In genomic region chr4:40840985-40841571, GRCh38 we compare ENCODE assay signal across 8 cellular contexts.
DNase-seq lines count a peak whose midpoint lies in the region; ATAC-seq and TF ChIP-seq lines count a peak whose summit lies in the region.

No MANE protein-coding gene starts in this region.

- H3K4me3 Mint-ChIP-seq in natural killer cell, result no peak overlapping the region
- H3K4me3 Mint-ChIP-seq in stimulated activated effector memory CD8-positive, alpha-beta T cell treated with anti-CD3 and anti-CD28 coated beads, Interleukin-12 subunit alpha, Interleukin-12 subunit beta, amount 100 ng/mL, for 72 hours, result no peak overlapping the region

- peaks cover 0 to 4% of the 10 kb centered on the region in 2 donors for H3K27me3 Mint-ChIP-seq in natural killer cell (ENCODE audit: low read depth in 2 of 2)

- intact Hi-C loops in esophagus muscularis mucosa (cut with DNase I) (no loop called here), natural killer cell (cut with micrococcal nuclease) (no loop called here)

- no peak for TF ChIP-seq EP300 in esophagus muscularis mucosa (IDR thresholded peaks at IDR 0.05)

- no peaks in the 10 kb centered on the region for H3K4me1 Mint-ChIP-seq in natural killer cell
- peaks cover 6% of the 10 kb centered on the region for H3K4me1 Mint-ChIP-seq in stimulated activated effector memory CD8-positive, alpha-beta T cell treated with anti-CD3 and anti-CD28 coated beads, Interleukin-12 subunit alpha, Interleukin-12 subunit beta, amount 100 ng/mL, for 72 hours

- no peaks in the 10 kb centered on the region for H3K27me3 ChIP-seq in esophagus muscularis mucosa

- H3K9me3 ChIP-seq in esophagus muscularis mucosa, result no peaks in the 10 kb centered on the region

- peaks cover 0 to 11% (median 10%) of the 10 kb centered on the region in 4 donors for H3K4me1 ChIP-seq in esophagus muscularis mucosa

- H3K27ac Mint-ChIP-seq in natural killer cell, result no peak overlapping the region
- H3K27ac Mint-ChIP-seq in stimulated activated effector memory CD8-positive, alpha-beta T cell treated with anti-CD3 and anti-CD28 coated beads, Interleukin-12 subunit alpha, Interleukin-12 subunit beta, amount 100 ng/mL, for 72 hours, result no peak overlapping the region

- no peaks in the 10 kb centered on the region for H3K9me3 Mint-ChIP-seq in natural killer cell
- no peaks in the 10 kb centered on the region for H3K9me3 Mint-ChIP-seq in stimulated activated effector memory CD8-positive, alpha-beta T cell treated with anti-CD3 and anti-CD28 coated beads, Interleukin-12 subunit alpha, Interleukin-12 subunit beta, amount 100 ng/mL, for 72 hours

- TF ChIP-seq POLR2A in esophagus muscularis mucosa (IDR thresholded peaks at IDR 0.05; ENCODE audit: low read depth), result no peak

- H3K27ac ChIP-seq in esophagus muscularis mucosa (replicated peaks in 1 of 4), result no peak overlapping the region

- TF ChIP-seq CTCF in esophagus muscularis mucosa (IDR thresholded peaks at IDR 0.05), result peak; percentile 37 to 56 (median 42)
- peak; percentile 22 for TF ChIP-seq CTCF in natural killer cell (IDR thresholded peaks at IDR 0.05)

- peaks cover 0 to 14% (median 5%) of the 10 kb centered on the region in 4 donors for H3K36me3 ChIP-seq in esophagus muscularis mucosa

- DNase-seq in AG20443 (ENCODE audit: low spot score) (peak; percentile 82), HK-2 (ENCODE audit: unreplicated experiment) (peak; percentile 93), NOMO-1 treated with DMSO at 0.1 percent for 48 hours (lab: John Stamatoyannopoulos, UW; ENCODE audit: unreplicated experiment) (peak; percentile 55), esophagus muscularis mucosa (ENCODE audit: extremely low spot score) (no peak), natural killer cell (no peak)
- peak; percentile 64 for DNase-seq in activated CD8-positive, alpha-beta memory T cell treated with anti-CD3 and anti-CD28 coated beads, Interleukin-2, amount 50 U/mL, for 4 hours
- peak; percentile 44 to 81 for DNase-seq in stimulated activated effector memory CD8-positive, alpha-beta T cell treated with anti-CD3 and anti-CD28 coated beads, Interleukin-12 subunit alpha, Interleukin-12 subunit beta, amount 100 ng/mL, for 72 hours (ENCODE audit: low spot score in 2 of 2)

- 86% methylated on average over 7 of the region's 7 CpGs for whole genome bisulfite sequencing in esophagus muscularis mucosa

- peak; percentile 80 for ATAC-seq in GM19351 (IDR thresholded peaks at IDR 0.05; ENCODE audit: unreplicated experiment)
- ATAC-seq in natural killer cell, result peak in 2 of 3 donors; percentile 69 to 70
- ATAC-seq in stimulated activated effector memory CD8-positive, alpha-beta T cell treated with anti-CD3 and anti-CD28 coated beads, Interleukin-12 subunit alpha, Interleukin-12 subunit beta, amount 100 ng/mL, for 72 hours, result peak; percentile 77

- H3K4me3 ChIP-seq in esophagus muscularis mucosa, result no peak overlapping the region

- no peaks in the 10 kb centered on the region for H3K36me3 Mint-ChIP-seq in natural killer cell
- H3K36me3 Mint-ChIP-seq in stimulated activated effector memory CD8-positive, alpha-beta T cell treated with anti-CD3 and anti-CD28 coated beads, Interleukin-12 subunit alpha, Interleukin-12 subunit beta, amount 100 ng/mL, for 72 hours, result no peaks in the 10 kb centered on the region

Comparison
In these comparisons a context has a peak if more than half of its experiments do, and no peak if none do; other contexts are left out.
1. DNase-seq: peak in AG20443 (single experiment), HK-2 (single experiment), NOMO-1 treated with DMSO at 0.1 percent for 48 hours (single experiment), activated CD8-positive, alpha-beta memory T cell treated with anti-CD3 and anti-CD28 coated beads, Interleukin-2, amount 50 U/mL, for 4 hours (single experiment) and stimulated activated effector memory CD8-positive, alpha-beta T cell treated with anti-CD3 and anti-CD28 coated beads, Interleukin-12 subunit alpha, Interleukin-12 subunit beta, amount 100 ng/mL, for 72 hours (2 of 2); none in esophagus muscularis mucosa (single experiment) and natural killer cell (single experiment).
2. Peak in every context shown above with its lines, with median percentiles within 50 percentile points of each other: ATAC-seq.